ENCODE assay signal across 11 cellular contexts in the genomic region with DNA sequence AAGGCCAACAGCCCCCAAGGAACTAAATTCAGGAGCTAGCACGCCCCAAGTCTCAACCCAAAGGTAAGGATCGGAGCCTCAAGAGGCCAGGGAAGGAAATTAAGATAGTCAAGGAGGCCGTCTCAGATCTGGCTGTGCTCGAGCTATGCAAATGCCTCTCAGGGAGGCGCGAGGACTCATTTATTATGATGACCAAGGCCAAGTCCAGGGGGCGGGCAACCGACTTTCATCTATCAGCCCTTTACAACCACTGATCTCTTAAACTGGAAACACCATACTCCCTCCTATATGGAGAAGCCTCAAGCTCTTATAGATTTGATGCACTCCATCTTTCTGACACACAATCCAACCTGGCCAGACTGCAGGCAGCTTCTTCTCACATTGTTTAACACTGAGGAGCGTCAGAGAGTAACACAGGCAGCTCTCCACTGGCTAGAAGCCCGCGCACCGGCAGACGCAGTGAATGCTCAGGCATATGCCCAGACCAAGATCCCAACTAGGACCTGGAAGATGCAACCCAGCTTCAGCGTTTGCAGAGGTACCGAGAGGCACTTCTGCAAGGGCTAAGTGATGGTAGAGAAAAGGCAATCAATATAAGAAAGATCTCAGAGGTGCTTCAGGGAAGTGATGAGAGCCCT. TPM values are rescaled to one million over a fixed set of nuclear protein-coding genes. Genes with fewer than 3 reads are reported as not detected.
DNase-seq lines count a peak whose midpoint lies in the region; ATAC-seq and TF ChIP-seq lines count a peak whose summit lies in the region.
"Had no signal": no experiment of that assay in that cellular context is flagged by ENCODE, and none has a peak within 500 bp of the region (broad histone marks: within the 10 kb centered on the region; RNA-seq: fewer than 3 reads in every experiment).

No MANE protein-coding gene starts in this region.

- H3K79me2 ChIP-seq in smooth muscle cell (ENCODE audit: low read depth): no peaks in the 10 kb centered on the region

- no peaks in the 10 kb centered on the region for H4K20me1 ChIP-seq in smooth muscle cell (ENCODE audit: low read depth)

- no peak for TF ChIP-seq CTCF in esophagus muscularis mucosa (IDR thresholded peaks at IDR 0.05)
- no peak for TF ChIP-seq CTCF in smooth muscle cell (IDR thresholded peaks at IDR 0.05; ENCODE audit: borderline replicate concordance, insufficient read depth, poor library complexity, severe bottlenecking)

- DNase-seq in esophagus muscularis mucosa (ENCODE audit: extremely low spot score) (no peak), smooth muscle cell (lab: John Stamatoyannopoulos, UW; ENCODE audit: unreplicated experiment) (no peak), NCI-H146 (lab: John Stamatoyannopoulos, UW) (no peak), NCI-H2196 (lab: John Stamatoyannopoulos, UW; ENCODE audit: unreplicated experiment) (no peak)
- DNase-seq in stimulated activated CD4-positive, alpha-beta T cell treated with anti-CD3 and anti-CD28 coated beads, Interleukin-4, amount 100 ng/mL, for 1 hour: no peak
- DNase-seq: activated effector memory CD4-positive, alpha-beta T cell treated with anti-CD3 and anti-CD28 coated beads, Interleukin-2, amount 50 U/mL, for 16 hours; left cardiac atrium; T-helper 9 cell had no signal

- 88% methylated on average over 15 of the region's 15 CpGs for WGBS in esophagus muscularis mucosa
- WGBS in smooth muscle cell (ENCODE audit: low lambda C conversion rate): 89% methylated on average over 15 of the region's 15 CpGs

- intact Hi-C loops in esophagus muscularis mucosa (cut with DNase I): no loop called here

- H3K4me2 ChIP-seq in smooth muscle cell: peak overlapping the region; percentile 9

- H3K36me3 ChIP-seq in esophagus muscularis mucosa (no peaks in the 10 kb centered on the region), smooth muscle cell (ENCODE audit: low read depth) (no peaks in the 10 kb centered on the region)

- H3K27ac ChIP-seq in esophagus muscularis mucosa (replicated peaks in 1 of 4) (no peak overlapping the region), smooth muscle cell (ENCODE audit: low read depth) (no peak overlapping the region)

- H3K9me3 ChIP-seq in esophagus muscularis mucosa (no peaks in the 10 kb centered on the region), smooth muscle cell (replicated peaks; ENCODE audit: low read depth) (no peaks in the 10 kb centered on the region)

- H2AFZ ChIP-seq in smooth muscle cell (ENCODE audit: low read depth): no peak overlapping the region

- H3K4me1 ChIP-seq in esophagus muscularis mucosa: peaks cover 0 to 4% (median 0%) of the 10 kb centered on the region in 4 donors
- H3K4me1 ChIP-seq in smooth muscle cell (ENCODE audit: low read depth): no peaks in the 10 kb centered on the region

- H3K9ac ChIP-seq in smooth muscle cell (ENCODE audit: low read depth): no peak overlapping the region

- H3F3A ChIP-seq in smooth muscle cell (ENCODE audit: low read depth): no peaks in the 10 kb centered on the region

- peak overlapping the region in 3 of 4 donors; percentile 14 to 31 (median 30) for H3K4me3 ChIP-seq in esophagus muscularis mucosa
- H3K4me3 ChIP-seq in smooth muscle cell: no peak overlapping the region

- TF ChIP-seq POLR2A in esophagus muscularis mucosa (IDR thresholded peaks at IDR 0.05; ENCODE audit: low read depth): no peak

- TF ChIP-seq EP300 in esophagus muscularis mucosa (IDR thresholded peaks at IDR 0.05): no peak

- ATAC-seq in GM19324 (IDR thresholded peaks at IDR 0.05; ENCODE audit: low FRiP score, unreplicated experiment): peak; percentile 34
- peak; percentile 15 for ATAC-seq in HG03159 (IDR thresholded peaks at IDR 0.05; ENCODE audit: unreplicated experiment)

- H3K27me3 ChIP-seq in esophagus muscularis mucosa (no peaks in the 10 kb centered on the region), smooth muscle cell (ENCODE audit: low read depth) (no peaks in the 10 kb centered on the region)

RNA-seq across cellular contexts. Expression of a gene that starts 9.6 kb away (rescaled TPM):
- total RNA-seq in esophagus muscularis mucosa (not detected), smooth muscle cell (0.31 and 0.72 TPM in 2 replicates)
- 0.13 and 0.56 TPM in 2 replicates for polyA plus RNA-seq in smooth muscle cell
- total RNA-seq: HT-29, left cardiac atrium had no signal
